ENCODE assay signal across 23 cellular contexts in genomic region chr1:35266306-35266705, GRCh38. TPM values are rescaled to one million over a fixed set of nuclear protein-coding genes. Genes with fewer than 3 reads are reported as not detected.
DNase-seq lines count a peak whose midpoint lies in the region; TF ChIP-seq lines count a peak whose summit lies in the region.
"Had no signal": no experiment of that assay in that cellular context is flagged by ENCODE, and none has a peak within 500 bp of the region (broad histone marks: within the 10 kb centered on the region; RNA-seq: fewer than 3 reads in every experiment).

No MANE protein-coding gene starts in this region.

- no peaks in the 10 kb centered on the region for H3K27me3 Mint-ChIP-seq in neural crest cell (ENCODE audit: low read depth)

- no peaks in the 10 kb centered on the region for H3K9me3 ChIP-seq in WERI-Rb-1 (ENCODE audit: severe bottlenecking)
- H3K9me3 ChIP-seq: BE2C, BLaER1 had no signal

- H3K4me3 ChIP-seq in WERI-Rb-1 (ENCODE audit: low read depth, low read length), result no peak overlapping the region
- H3K4me3 ChIP-seq: BLaER1, GM12878 had no signal

- H3K4me1 Mint-ChIP-seq in neural crest cell, result peaks cover 35% of the 10 kb centered on the region

- H3K36me3 Mint-ChIP-seq in neural crest cell (ENCODE audit: low read depth), result peaks cover 8% of the 10 kb centered on the region

- H3K27ac ChIP-seq in VCaP (peak overlapping the region; percentile 73; the same call in 1 of the 2 replicates), WERI-Rb-1 (peak overlapping the region; percentile 14)
- H3K27ac ChIP-seq: BLaER1 had no signal

- DNase-seq in WERI-Rb-1 (no peak), neural crest cell (ENCODE audit: low read depth, low spot score) (no peak), retina (no peak)
- DNase-seq in central memory CD4-positive, alpha-beta T cell, result no peak
- DNase-seq: 8988T; ACHN; BE2C; C1 segment of cervical spinal cord; CD4-positive, alpha-beta memory T cell; CD4-positive, CD25-positive, alpha-beta regulatory T cell; CD8-positive, alpha-beta memory T cell; COR-L47; DMS 273 treated with DMSO at 0.1 percent for 48 hours; DMS153; DMS53; DMS79; DND-41; EL; GDM1 had no signal

- H3K4me3 Mint-ChIP-seq in neural crest cell, result peak overlapping the region; percentile 22
- H3K4me3 Mint-ChIP-seq: CD14-positive monocyte; CD4-positive, alpha-beta memory T cell had no signal

- no peak overlapping the region for H3K27ac Mint-ChIP-seq in neural crest cell (ENCODE audit: unreplicated experiment)
- H3K27ac Mint-ChIP-seq: CD14-positive monocyte; CD4-positive, alpha-beta memory T cell; CD4-positive, CD25-positive, alpha-beta regulatory T cell; CD8-positive, alpha-beta memory T cell had no signal

- peaks cover 4% of the 10 kb centered on the region for H3K9me3 Mint-ChIP-seq in neural crest cell
- H3K9me3 Mint-ChIP-seq: CD4-positive, alpha-beta memory T cell had no signal

- H3K27me3 ChIP-seq in WERI-Rb-1 (ENCODE audit: insufficient read depth, low read depth, severe bottlenecking), result no peaks in the 10 kb centered on the region
- H3K27me3 ChIP-seq: BE2C, BLaER1 had no signal

- peaks cover 14% of the 10 kb centered on the region for H3K36me3 ChIP-seq in WERI-Rb-1
- H3K36me3 ChIP-seq: BE2C had no signal

- no peak for TF ChIP-seq CTCF in VCaP (conservative IDR thresholded peaks at IDR 0.05)
- TF ChIP-seq CTCF in WERI-Rb-1 (IDR thresholded peaks at IDR 0.05; ENCODE audit: low read depth, low read length), result no peak
- no peak for TF ChIP-seq CTCF in neural crest cell (conservative IDR thresholded peaks at IDR 0.05)

RNA-seq across cellular contexts. Expression of gene ZMYM4, which starts 2.2 kb away (rescaled TPM):
- 92.6 and 95.5 TPM in 2 replicates for total RNA-seq in neural crest cell
